ENCODE assay signal across 1 cellular context in genomic region chr16:81558444-81559175, GRCh38.
A peak's percentile ranks its signal among the peaks of the same experiment; 100 is the strongest.
TF ChIP-seq lines count a peak whose summit lies in the region.

No MANE protein-coding gene starts in this region.

TF ChIP-seq in K562, 482 proteins besides CTCF, POLR2A, EP300 and RAD21 (continued from another document):
- no peak for TF ChIP-seq DEAF1 (CRISPR knock-in tag; IDR thresholded peaks at IDR 0.05)
- TF ChIP-seq BACH1 (tag; IDR thresholded peaks at IDR 0.05) = no peak
- TF ChIP-seq TFAP4 (CRISPR knock-in tag; IDR thresholded peaks at IDR 0.05; ENCODE audit: borderline replicate concordance) = peak; percentile 18; the same call in 1 of the 2 replicates
- TF ChIP-seq ZNF655 (CRISPR knock-in tag; IDR thresholded peaks at IDR 0.05) = no peak
- no peak for TF ChIP-seq ZNF436 (CRISPR knock-in tag; IDR thresholded peaks at IDR 0.05)
- no peak for TF ChIP-seq MIER1 (IDR thresholded peaks at IDR 0.05; ENCODE audit: low read depth)
- TF ChIP-seq CTBP1 (IDR thresholded peaks at IDR 0.05; ENCODE audit: borderline replicate concordance) = peak; percentile 35; the same call in 1 of the 2 replicates
- no peak for TF ChIP-seq MTF1 (CRISPR knock-in tag; IDR thresholded peaks at IDR 0.05; ENCODE audit: borderline replicate concordance)
- no peak for TF ChIP-seq ARID3B (CRISPR knock-in tag; IDR thresholded peaks at IDR 0.05; ENCODE audit: borderline replicate concordance)
- TF ChIP-seq ZNF184 (CRISPR knock-in tag; IDR thresholded peaks at IDR 0.05) = no peak
- TF ChIP-seq RBM14 (IDR thresholded peaks at IDR 0.05; ENCODE audit: borderline replicate concordance, insufficient read depth, low read depth, low read length) = no peak
- no peak for TF ChIP-seq ELF1 (tag; IDR thresholded peaks at IDR 0.05)
- TF ChIP-seq SIRT6 (IDR thresholded peaks at IDR 0.05; ENCODE audit: low read depth, low read length) = no peak
- 0 out of 2 replicates have a peak, but pooled peaks have one; percentile 58 for TF ChIP-seq SOX6 (IDR thresholded peaks at IDR 0.05)
- TF ChIP-seq HNRNPLL (IDR thresholded peaks at IDR 0.05; ENCODE audit: low read depth, low read length, poor library complexity, severe bottlenecking) = peak; percentile 55
- peak; percentile 25; the same call in 1 of the 2 replicates for TF ChIP-seq ARID1B (IDR thresholded peaks at IDR 0.05)
- TF ChIP-seq KAT7 (CRISPR knock-in tag; IDR thresholded peaks at IDR 0.05; ENCODE audit: borderline replicate concordance) = no peak
- no peak for TF ChIP-seq OTX1 (CRISPR knock-in tag; IDR thresholded peaks at IDR 0.05)
- no peak for TF ChIP-seq U2AF1 (optimal IDR thresholded peaks at IDR 0.05; ENCODE audit: low read depth, low read length)
- TF ChIP-seq TEAD2 (tag; IDR thresholded peaks at IDR 0.05) = no peak
- peak; percentile 89 for TF ChIP-seq ZEB2 (IDR thresholded peaks at IDR 0.05)
- no peak for TF ChIP-seq ZFX (CRISPR knock-in tag; IDR thresholded peaks at IDR 0.05)
- no peak for TF ChIP-seq RFX5 (IDR thresholded peaks at IDR 0.05; ENCODE audit: low read depth, low read length)
- TF ChIP-seq FOXA3 (CRISPR knock-in tag; conservative IDR thresholded peaks at IDR 0.05 in 1 of 2, IDR thresholded peaks at IDR 0.05 in 1 of 2) = peak; percentile 84 to 98
- TF ChIP-seq RFX1 (IDR thresholded peaks at IDR 0.05) = peak; percentile 69
- no peak for TF ChIP-seq CREB3L1 (IDR thresholded peaks at IDR 0.05; ENCODE audit: borderline replicate concordance, low read depth)
- TF ChIP-seq ZNF717 (CRISPR knock-in tag; IDR thresholded peaks at IDR 0.05) = no peak
- no peak for TF ChIP-seq USF2 (CRISPR knock-in tag; IDR thresholded peaks at IDR 0.05)
- peak; percentile 100 for TF ChIP-seq ZKSCAN1 (IDR thresholded peaks at IDR 0.05; ENCODE audit: low read depth, low read length)
- TF ChIP-seq NCOA1 (IDR thresholded peaks at IDR 0.05; ENCODE audit: low read depth) = no peak
- TF ChIP-seq SFPQ (IDR thresholded peaks at IDR 0.05; ENCODE audit: low read depth, low read length) = no peak
- TF ChIP-seq ZNF431 (CRISPR knock-in tag; IDR thresholded peaks at IDR 0.05) = no peak
- no peak for TF ChIP-seq BDP1 (IDR thresholded peaks at IDR 0.05; ENCODE audit: insufficient read depth, insufficient read length)
- TF ChIP-seq CHD4 (IDR thresholded peaks at IDR 0.05; ENCODE audit: insufficient read depth, insufficient replicate concordance, low read depth, low read length, poor library complexity, severe bottlenecking) = no peak
- TF ChIP-seq RBFOX2 (IDR thresholded peaks at IDR 0.05; ENCODE audit: low read depth, low read length) = no peak
